In genomic region chr17:6477831-6478383, GRCh38 we compare ENCODE assay signal across 33 cellular contexts. TPM values are rescaled to one million over a fixed set of nuclear protein-coding genes. Genes with fewer than 3 reads are reported as not detected.
A peak's percentile ranks its signal among the peaks of the same experiment; 100 is the strongest.
DNase-seq lines count a peak whose midpoint lies in the region; ATAC-seq, FAIRE-seq and TF ChIP-seq lines count a peak whose summit lies in the region.
"Had no signal": no experiment of that assay in that cellular context is flagged by ENCODE, and none has a peak within 500 bp of the region (broad histone marks: within the 10 kb centered on the region; RNA-seq: fewer than 3 reads in every experiment).

No MANE protein-coding gene starts in this region.

- no peaks in the 10 kb centered on the region for H3K79me1 ChIP-seq in IMR-90 (ENCODE audit: low read depth in 1 of 2, low read length in 2 of 2)

- no peak overlapping the region for H4K5ac ChIP-seq in IMR-90 (ENCODE audit: low read depth, low read length)

- no peak for DNase-seq in IMR-90
- no peak for DNase-seq in RWPE1 (ENCODE audit: low spot score)
- peak; percentile 67 for DNase-seq in kidney
- no peak for DNase-seq in spleen
- no peak for DNase-seq in MG63
- DNase-seq: 8988T; ACHN; BE2C; C1 segment of cervical spinal cord; CD4-positive, alpha-beta memory T cell; CD4-positive, CD25-positive, alpha-beta regulatory T cell; CD8-positive, alpha-beta memory T cell; COR-L47; DMS 273 treated with DMSO at 0.1 percent for 48 hours; DMS153; DMS53; DMS79; DND-41; EL; GDM1 had no signal

- H3K56ac ChIP-seq in IMR-90 (ENCODE audit: extremely low read depth, insufficient read depth, low read length), result no peak overlapping the region

- H3K4me1 Mint-ChIP-seq in activated T-helper 17 cell treated with anti-CD3 and anti-CD28 coated beads, Interleukin-2, amount 50 U/mL, for 72 hours, result peaks cover 4% of the 10 kb centered on the region
- H3K4me1 Mint-ChIP-seq: CD14-positive monocyte; CD8-positive, alpha-beta memory T cell had no signal

- no peaks in the 10 kb centered on the region for H4K20me1 ChIP-seq in IMR-90 (ENCODE audit: insufficient read depth, low read length)
- H4K20me1 ChIP-seq: BLaER1 had no signal

- no peak overlapping the region for H2AK5ac ChIP-seq in IMR-90 (ENCODE audit: low read depth, low read length)

- dilution Hi-C loops in IMR-90 (cut with HindIII; ENCODE audit: low sequenced_read_pairs, unreplicated experiment), result no loop called here

- H3K27ac Mint-ChIP-seq in activated T-helper 17 cell treated with anti-CD3 and anti-CD28 coated beads, Interleukin-2, amount 50 U/mL, for 72 hours, result no peak overlapping the region
- H3K27ac Mint-ChIP-seq: CD8-positive, alpha-beta memory T cell had no signal

- H3K9me3 Mint-ChIP-seq in activated T-helper 17 cell treated with anti-CD3 and anti-CD28 coated beads, Interleukin-2, amount 50 U/mL, for 72 hours, result no peaks in the 10 kb centered on the region
- H3K9me3 Mint-ChIP-seq: CD14-positive monocyte; CD4-positive, alpha-beta memory T cell; CD4-positive, CD25-positive, alpha-beta regulatory T cell; CD8-positive, alpha-beta memory T cell had no signal

- no peak overlapping the region for H3K4me2 ChIP-seq in IMR-90 (ENCODE audit: low read depth, low read length)

- H2AFZ ChIP-seq in IMR-90 (replicated peaks; ENCODE audit: low read length, poor library complexity), result peak overlapping the region; percentile 35

- H3K18ac ChIP-seq in IMR-90 (ENCODE audit: low read depth, low read length), result no peak overlapping the region

- no peak for TF ChIP-seq CTCF in IMR-90 (conservative IDR thresholded peaks at IDR 0.05; ENCODE audit: low read depth, low read length)
- TF ChIP-seq CTCF in RWPE1 (conservative IDR thresholded peaks at IDR 0.05; ENCODE audit: low read depth), result no peak
- no peak for TF ChIP-seq CTCF in kidney (IDR thresholded peaks at IDR 0.05; ENCODE audit: borderline replicate concordance, extremely low read depth, insufficient read depth)
- no peak for TF ChIP-seq CTCF in spleen (IDR thresholded peaks at IDR 0.05 in 8 of 11, conservative IDR thresholded peaks at IDR 0.05 in 3 of 11)

- intact Hi-C loops in IMR-90 (cut with micrococcal nuclease) (no loop called here), kidney (cut with DNase I) (loop anchor here (10.0 kb wide), 1 partner anchor 87 kb away; no protein-coding TSS in a partner anchor), spleen (cut with DNase I; ENCODE audit: low total_unique reads) (no loop called here)

- no peak overlapping the region for H4K91ac ChIP-seq in IMR-90 (ENCODE audit: insufficient read depth, low read depth, low read length)

- H3K27ac ChIP-seq in IMR-90 (ENCODE audit: insufficient read depth, low read length), result no peak overlapping the region
- H3K27ac ChIP-seq in RWPE1, result peak overlapping the region; percentile 61
- no peak overlapping the region for H3K27ac ChIP-seq in kidney (ENCODE audit: low read depth in 2 of 2, low read length in 2 of 2)
- peak overlapping the region in 5 of 8 donors; percentile 15 to 61 (median 55) for H3K27ac ChIP-seq in spleen
- H3K27ac ChIP-seq: BLaER1 had no signal

- POLR2A ChIA-PET in IMR-90 (lab: Charles Lee; ENCODE audit: unreplicated experiment), result no interaction called here
- POLR2A ChIA-PET in RWPE1 (lab: Yijun Ruan, JAX; ENCODE audit: low non-redundant PET), result no interaction called here

- H3K9me1 ChIP-seq in IMR-90 (ENCODE audit: insufficient read depth, low read length), result 0 out of 2 replicates have a peak, but pooled peaks cover 2% of the 10 kb centered on the region

- no peak overlapping the region for H2BK5ac ChIP-seq in IMR-90 (ENCODE audit: low read depth, low read length, poor library complexity, severe bottlenecking)

- no peak for ATAC-seq in IMR-90 (ENCODE audit: low read depth)
- ATAC-seq in HG02938 (IDR thresholded peaks at IDR 0.05; ENCODE audit: unreplicated experiment), result no peak
- ATAC-seq in GM19324 (IDR thresholded peaks at IDR 0.05; ENCODE audit: low FRiP score, unreplicated experiment), result no peak
- no peak for ATAC-seq in activated T-helper 17 cell treated with anti-CD3 and anti-CD28 coated beads, Interleukin-2, amount 50 U/mL, for 72 hours (replicated peaks)
- ATAC-seq: GM12878 had no signal

- H3K4ac ChIP-seq in IMR-90 (ENCODE audit: low read depth, low read length), result no peak overlapping the region

- no peaks in the 10 kb centered on the region for H3K36me3 Mint-ChIP-seq in activated T-helper 17 cell treated with anti-CD3 and anti-CD28 coated beads, Interleukin-2, amount 50 U/mL, for 72 hours (ENCODE audit: low read depth)
- H3K36me3 Mint-ChIP-seq: CD14-positive monocyte; CD4-positive, alpha-beta memory T cell; CD4-positive, CD25-positive, alpha-beta regulatory T cell; CD8-positive, alpha-beta memory T cell had no signal

- no peak for TF ChIP-seq POLR2A in IMR-90 (IDR thresholded peaks at IDR 0.05; ENCODE audit: low read depth, low read length)
- TF ChIP-seq POLR2A in spleen (IDR thresholded peaks at IDR 0.05), result no peak

- no peak overlapping the region for H3K23ac ChIP-seq in IMR-90 (ENCODE audit: low read depth, low read length)

- no peak overlapping the region for H2BK20ac ChIP-seq in IMR-90 (ENCODE audit: low read depth, low read length)

- FAIRE-seq in kidney (lab: Jason Lieb, UNC), result no peak
- FAIRE-seq: A204.1, GM12878, GM12892, GM18507 had no signal

- BruUV-seq in IMR-90 (replicated peaks; lab: Mats Ljungman, UMichigan), result no TSS peak

- in situ Hi-C loops in IMR-90 (cut with MboI; ENCODE audit: low sequenced_read_pairs), result loop anchor here (10.0 kb wide), 1 partner anchor 167 kb away; the partner anchor contains the start of genes KIAA0753 and TXNDC17

- H3K4me3 ChIP-seq in IMR-90 (ENCODE audit: insufficient read depth, low read depth, low read length), result no peak overlapping the region
- H3K4me3 ChIP-seq in kidney (ENCODE audit: low read length in 2 of 2), result no peak overlapping the region
- H3K4me3 ChIP-seq in spleen, result no peak overlapping the region
- H3K4me3 ChIP-seq in MG63, result no peak overlapping the region
- H3K4me3 ChIP-seq: BLaER1, GM12878 had no signal

- H3K9ac ChIP-seq in IMR-90 (ENCODE audit: low read depth, low read length) (no peak overlapping the region), kidney (ENCODE audit: low read length in 2 of 2) (no peak overlapping the region)
- H3K9ac ChIP-seq: BLaER1 had no signal

- 94% methylated on average over 3 of the region's 14 CpGs; no CpG with 5 or more reads in 1 of the 2 experiments for WGBS in IMR-90 (ENCODE audit: extremely low coverage in 2 of 2, insufficient read length in 1 of 2), 2 experiments
- 74 to 88% (median 79%) methylated on average over 9 to 14 of the region's 14 CpGs for WGBS in spleen, 5 donors

- H3K27me3 ChIP-seq in IMR-90 (ENCODE audit: control insufficient read depth, insufficient read depth, low read length) (peaks cover 12% of the 10 kb centered on the region), spleen (replicated peaks in 1 of 7) (no peaks in the 10 kb centered on the region), MG63 (no peaks in the 10 kb centered on the region)
- H3K27me3 ChIP-seq: BE2C, BLaER1 had no signal

- H2BK120ac ChIP-seq in IMR-90 (ENCODE audit: low read depth, low read length), result no peak overlapping the region

- no peak overlapping the region for H2BK15ac ChIP-seq in IMR-90 (ENCODE audit: low read depth, low read length)

- peak overlapping the region; percentile 32 for H2AK9ac ChIP-seq in IMR-90 (replicated peaks; ENCODE audit: low read depth, low read length, poor library complexity)

- peaks cover 3% of the 10 kb centered on the region for H3K27me3 Mint-ChIP-seq in activated T-helper 17 cell treated with anti-CD3 and anti-CD28 coated beads, Interleukin-2, amount 50 U/mL, for 72 hours

- no peak overlapping the region for H3K4me3 Mint-ChIP-seq in activated T-helper 17 cell treated with anti-CD3 and anti-CD28 coated beads, Interleukin-2, amount 50 U/mL, for 72 hours
- H3K4me3 Mint-ChIP-seq: CD14-positive monocyte; CD4-positive, alpha-beta memory T cell; CD4-positive, CD25-positive, alpha-beta regulatory T cell; CD8-positive, alpha-beta memory T cell had no signal

- CTCF ChIA-PET in IMR-90 (lab: Yijun Ruan, JAX) (no interaction called here), RWPE1 (lab: Yijun Ruan, JAX) (no interaction called here)

- no peak overlapping the region for H3K14ac ChIP-seq in IMR-90 (replicated peaks; ENCODE audit: low read depth, low read length)

- H3K9me3 ChIP-seq in IMR-90 (ENCODE audit: control insufficient read depth, insufficient read depth, low read length), result no peaks in the 10 kb centered on the region
- H3K9me3 ChIP-seq in kidney (ENCODE audit: control insufficient read depth in 1 of 2, low read length in 2 of 2), result no peaks in the 10 kb centered on the region
- H3K9me3 ChIP-seq in spleen, result no peaks in the 10 kb centered on the region
- H3K9me3 ChIP-seq in MG63, result no peaks in the 10 kb centered on the region
- H3K9me3 ChIP-seq: BE2C, BLaER1 had no signal

- H3K36me3 ChIP-seq in IMR-90 (ENCODE audit: control insufficient read depth, insufficient read depth, low read length) (no peaks in the 10 kb centered on the region), kidney (ENCODE audit: control insufficient read depth in 1 of 2, insufficient read depth in 2 of 2, low read length in 2 of 2) (no peaks in the 10 kb centered on the region), spleen (peaks cover 0 to 95% (median 8%) of the 10 kb centered on the region in 6 donors), MG63 (no peaks in the 10 kb centered on the region)
- H3K36me3 ChIP-seq: BE2C, BLaER1 had no signal

- TF ChIP-seq RAD21 in IMR-90 (IDR thresholded peaks at IDR 0.05; ENCODE audit: low read length), result no peak

- no peak overlapping the region for H4K8ac ChIP-seq in IMR-90 (ENCODE audit: low read depth in 2 of 2, low read length in 2 of 2)

- H3K4me1 ChIP-seq in IMR-90 (ENCODE audit: control insufficient read depth, insufficient read depth, low read length), result peaks cover 4% of the 10 kb centered on the region; the same call in 1 of the 2 replicates
- H3K4me1 ChIP-seq in kidney (ENCODE audit: control insufficient read depth in 1 of 2, insufficient read depth in 1 of 2, low read depth in 1 of 2, low read length in 2 of 2), result no peaks in the 10 kb centered on the region
- H3K4me1 ChIP-seq in spleen, result peaks cover 0 to 74% (median 26%) of the 10 kb centered on the region in 6 donors
- H3K4me1 ChIP-seq: BE2C had no signal

RNA-seq across cellular contexts. Expression of gene PIMREG, which starts 33.7 kb away (rescaled TPM):
- total RNA-seq in IMR-90 (2012; rRNA removed) (19.4 and 21.5 TPM in 2 replicates), kidney (1.7 TPM), spleen (10 to 100 TPM in 1 of 7 donors, 1 to 10 TPM in 6; 1.8 to 11.6 (median 3.9) TPM)
- polyA plus RNA-seq in IMR-90 (2012; rRNA removed) (25.9 and 36.8 TPM in 2 replicates), kidney (ENCODE audit: insufficient read depth, low read depth, low replicate concordance) (not detected), spleen (1 to 10 TPM; 1.3 to 4.0 (median 1.6) TPM)
- 15.5 and 16.4 TPM in 2 replicates for polyA plus RNA-seq in IMR-90 (2012; cell fraction: cytosol; rRNA removed)
- polyA plus RNA-seq in IMR-90 (2012; cell fraction: nucleus; rRNA removed; ENCODE audit: low replicate concordance), result 8.6 and 18.5 TPM in 2 replicates
- total RNA-seq in MG63 (2014; rRNA removed; shearing (Covaris generic); ENCODE audit: low replicate concordance), result 41.8 and 46.6 TPM in 2 replicates
- 1 to 10 TPM; 5.9 to 7.4 TPM for total RNA-seq in activated T-helper 17 cell treated with anti-CD3 and anti-CD28 coated beads, Interleukin-2, amount 50 U/mL, for 72 hours
- total RNA-seq: CD4-positive, alpha-beta memory T cell; CD4-positive, CD25-positive, alpha-beta regulatory T cell had no signal
- polyA plus RNA-seq: CD14-positive monocyte; CD4-positive, alpha-beta memory T cell; CD8-positive, alpha-beta memory T cell had no signal

RNA-seq across cellular contexts. Expression of gene AIPL1, which starts 43.0 kb away (rescaled TPM):
- total RNA-seq in IMR-90 (2012; rRNA removed) (not detected in 2 replicates), kidney (not detected), spleen (under 1 TPM in 4 of 7 donors, not detected in 3; 0.17 to 0.34 (median 0.29) TPM)
- polyA plus RNA-seq in IMR-90 (2012; rRNA removed) (not detected in 2 replicates), kidney (ENCODE audit: insufficient read depth, low read depth, low replicate concordance) (not detected), spleen (under 1 TPM in 2 of 3 donors, not detected in 1; 0.10 to 0.24 TPM)
- 0.02 TPM in 1 of 2 replicates, not detected in the other for polyA plus RNA-seq in IMR-90 (2012; cell fraction: cytosol; rRNA removed)
- not detected in 2 replicates for polyA plus RNA-seq in IMR-90 (2012; cell fraction: nucleus; rRNA removed; ENCODE audit: low replicate concordance)
- not detected in 2 replicates for total RNA-seq in MG63 (2014; rRNA removed; shearing (Covaris generic); ENCODE audit: low replicate concordance)
- not detected for total RNA-seq in activated T-helper 17 cell treated with anti-CD3 and anti-CD28 coated beads, Interleukin-2, amount 50 U/mL, for 72 hours
- total RNA-seq: A673; CD4-positive, alpha-beta memory T cell; CD4-positive, CD25-positive, alpha-beta regulatory T cell; CD8-positive, alpha-beta memory T cell; Daoy; G401; GM12878 had no signal
- polyA plus RNA-seq: AG04450; CD14-positive monocyte; CD4-positive, alpha-beta memory T cell; CD4-positive, CD25-positive, alpha-beta regulatory T cell; CD8-positive, alpha-beta memory T cell; GM12878 had no signal

Comparison
In these comparisons a context has a peak if more than half of its experiments do, and no peak if none do; other contexts are left out.
1. H3K27ac ChIP-seq: peak in RWPE1 (single experiment) and spleen (5 of 8); none in IMR-90 (single experiment) and kidney (0 of 2).